In genomic region chr17:45855691-45856315, GRCh38 we compare ENCODE assay signal across 1 cellular context.
A peak's percentile ranks its signal among the peaks of the same experiment; 100 is the strongest.
TF ChIP-seq lines count a peak whose summit lies in the region.

No MANE protein-coding gene starts in this region.

TF ChIP-seq in HepG2, 621 proteins besides CTCF, POLR2A, EP300 and RAD21:
- TF ChIP-seq MAFF (IDR thresholded peaks at IDR 0.05; ENCODE audit: low read depth, low read length) (0 out of 2 replicates have a peak, but pooled peaks have one; percentile 26), ZFP62 (CRISPR knock-in tag; IDR thresholded peaks at IDR 0.05) (no peak), MAFK (conservative IDR thresholded peaks at IDR 0.05 in 1 of 2, IDR thresholded peaks at IDR 0.05 in 1 of 2; ENCODE audit: low read length in 2 of 2) (peak in 1 of 2 experiments; percentile 55; a peak in 2 of 4 replicates)
TF ChIP-seq in HepG2: peak in this region for 2.
